8 cellular contexts compared by ENCODE assay signal in the genomic region with DNA sequence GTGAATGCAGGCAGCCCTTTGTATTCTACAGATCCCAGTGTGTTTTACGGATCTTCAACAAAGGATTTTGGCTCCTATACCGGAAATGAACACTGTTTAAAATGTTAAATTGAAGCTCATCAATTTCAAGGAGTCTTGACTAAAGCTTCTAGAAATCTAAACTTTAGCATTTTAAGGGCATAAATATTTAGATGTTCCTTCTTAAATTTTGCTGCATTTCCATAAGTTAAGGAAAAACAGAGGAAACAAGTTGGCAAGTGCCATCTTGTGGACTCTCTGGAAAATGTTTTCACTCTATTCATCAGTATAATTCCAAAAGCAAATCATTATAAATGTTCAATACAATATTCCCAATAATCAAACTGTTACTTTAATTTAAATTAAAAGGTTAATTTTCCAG. TPM values are rescaled to one million over a fixed set of nuclear protein-coding genes. Genes with fewer than 3 reads are reported as not detected.
A peak's percentile ranks its signal among the peaks of the same experiment; 100 is the strongest.
DNase-seq lines count a peak whose midpoint lies in the region; ATAC-seq, FAIRE-seq and TF ChIP-seq lines count a peak whose summit lies in the region.
"Had no signal": no experiment of that assay in that cellular context is flagged by ENCODE, and none has a peak within 500 bp of the region (broad histone marks: within the 10 kb centered on the region; RNA-seq: fewer than 3 reads in every experiment).

No MANE protein-coding gene starts in this region.

- no peak overlapping the region for H3K27ac ChIP-seq in sigmoid colon

- peaks cover 33% of the 10 kb centered on the region for H3K4me1 Mint-ChIP-seq in WTC11

- intact Hi-C loops in sigmoid colon (cut with DNase I): no loop called here

- H3K36me3 ChIP-seq in sigmoid colon: no peaks in the 10 kb centered on the region

- 69 to 72% methylated on average over 2 of the region's 2 CpGs for WGBS in sigmoid colon, 2 donors

- H3K27me3 Mint-ChIP-seq in WTC11 (ENCODE audit: low read depth): no peaks in the 10 kb centered on the region

- TF ChIP-seq POLR2A in H54 (IDR thresholded peaks at IDR 0.05; ENCODE audit: low read depth, low read length) (no peak), sigmoid colon (IDR thresholded peaks at IDR 0.05) (no peak)

- no peak for DNase-seq in H54 (ENCODE audit: insufficient read length, low spot score)
- DNase-seq in RCC 7860 (ENCODE audit: low spot score): no peak
- peak; percentile 57 for DNase-seq in fibroblast of mammary gland (ENCODE audit: low read depth)
- DNase-seq in sigmoid colon: no peak
- DNase-seq in activated naive CD4-positive, alpha-beta T cell treated with Interleukin-2 at 50 U/mL for 16 hours: no peak
- DNase-seq in WTC11 (ENCODE audit: low spot score): no peak
- DNase-seq in putamen (ENCODE audit: low spot score): no peak
- DNase-seq: activated naive CD8-positive, alpha-beta T cell treated with anti-CD3 and anti-CD28 coated beads, Interleukin-2, amount 10 ng/mL, durations not matched to agents 7 days and 5 days had no signal

- no peak overlapping the region for H3K27ac Mint-ChIP-seq in WTC11
- H3K27ac Mint-ChIP-seq: activated naive CD8-positive, alpha-beta T cell treated with anti-CD3 and anti-CD28 coated beads, Interleukin-2, amount 10 ng/mL, durations not matched to agents 7 days and 5 days had no signal

- H3K9me3 ChIP-seq in sigmoid colon: no peaks in the 10 kb centered on the region

- POLR2A ChIA-PET in WTC11 (lab: Charles Lee): no interaction called here

- H3K27me3 ChIP-seq in sigmoid colon: no peaks in the 10 kb centered on the region

- TF ChIP-seq CTCF in fibroblast of mammary gland (conservative IDR thresholded peaks at IDR 0.05; ENCODE audit: control insufficient read depth, insufficient read depth, low read depth, low read length): peak; percentile 67
- peak in 3 of 4 experiments; percentile 31 to 37 (median 35) for TF ChIP-seq CTCF in sigmoid colon (IDR thresholded peaks at IDR 0.05)
- TF ChIP-seq CTCF in WTC11 (IDR thresholded peaks at IDR 0.05): no peak

- TF ChIP-seq EP300 in sigmoid colon (IDR thresholded peaks at IDR 0.05): no peak

- H3K9me3 Mint-ChIP-seq in WTC11: no peaks in the 10 kb centered on the region
- H3K9me3 Mint-ChIP-seq: activated naive CD8-positive, alpha-beta T cell treated with anti-CD3 and anti-CD28 coated beads, Interleukin-2, amount 10 ng/mL, durations not matched to agents 7 days and 5 days had no signal

- no peak for ATAC-seq in WTC11

- H3K4me1 ChIP-seq in sigmoid colon: peaks cover 0 to 4% (median 2%) of the 10 kb centered on the region in 4 donors

- H3K4me3 Mint-ChIP-seq in WTC11: no peak overlapping the region
- H3K4me3 Mint-ChIP-seq: activated naive CD8-positive, alpha-beta T cell treated with anti-CD3 and anti-CD28 coated beads, Interleukin-2, amount 10 ng/mL, durations not matched to agents 7 days and 5 days had no signal

- H3K36me3 Mint-ChIP-seq in WTC11: 0 out of 2 replicates have a peak, but pooled peaks cover 3% of the 10 kb centered on the region
- H3K36me3 Mint-ChIP-seq: activated naive CD8-positive, alpha-beta T cell treated with anti-CD3 and anti-CD28 coated beads, Interleukin-2, amount 10 ng/mL, durations not matched to agents 7 days and 5 days had no signal

- FAIRE-seq in H54 (lab: Jason Lieb, UNC): peak; percentile 36
- peak; percentile 86 for FAIRE-seq in RCC 7860 (lab: Jason Lieb, UNC)

- H3K4me3 ChIP-seq in fibroblast of mammary gland (ENCODE audit: control insufficient read depth, low read depth, low read length) (no peak overlapping the region), sigmoid colon (no peak overlapping the region)

- CTCF ChIA-PET in WTC11 (lab: Charles Lee): interaction anchor here (0.7 to 4.5 kb wide), 4 partner anchors 97 to 285 kb away, joined by 3 to 39 read pairs (median 9); no protein-coding TSS in a partner anchor

TF ChIP-seq in WTC11, 78 proteins besides CTCF, POLR2A, EP300 and RAD21:
- TF ChIP-seq ZNF219 (CRISPR knock-in tag; IDR thresholded peaks at IDR 0.05; ENCODE audit: borderline replicate concordance) (no peak), ZNF121 (CRISPR knock-in tag; IDR thresholded peaks at IDR 0.05) (no peak), JAZF1 (CRISPR knock-in tag; IDR thresholded peaks at IDR 0.05) (no peak), ATF6 (CRISPR knock-in tag; IDR thresholded peaks at IDR 0.05) (no peak), MYBL2 (CRISPR knock-in tag; IDR thresholded peaks at IDR 0.05) (no peak), ESRRA (CRISPR knock-in tag; IDR thresholded peaks at IDR 0.05; ENCODE audit: borderline replicate concordance) (no peak)
- TF ChIP-seq, protein P1, sequence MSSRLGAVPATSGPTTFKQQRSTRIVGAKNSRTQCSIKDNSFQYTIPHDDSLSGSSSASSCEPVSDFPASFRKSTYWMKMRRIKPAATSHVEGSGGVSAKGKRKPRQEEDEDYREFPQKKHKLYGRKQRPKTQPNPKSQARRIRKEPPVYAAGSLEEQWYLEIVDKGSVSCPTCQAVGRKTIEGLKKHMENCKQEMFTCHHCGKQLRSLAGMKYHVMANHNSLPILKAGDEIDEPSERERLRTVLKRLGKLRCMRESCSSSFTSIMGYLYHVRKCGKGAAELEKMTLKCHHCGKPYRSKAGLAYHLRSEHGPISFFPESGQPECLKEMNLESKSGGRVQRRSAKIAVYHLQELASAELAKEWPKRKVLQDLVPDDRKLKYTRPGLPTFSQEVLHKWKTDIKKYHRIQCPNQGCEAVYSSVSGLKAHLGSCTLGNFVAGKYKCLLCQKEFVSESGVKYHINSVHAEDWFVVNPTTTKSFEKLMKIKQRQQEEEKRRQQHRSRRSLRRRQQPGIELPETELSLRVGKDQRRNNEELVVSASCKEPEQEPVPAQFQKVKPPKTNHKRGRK (CRISPR knock-in tag; IDR thresholded peaks at IDR 0.05; ENCODE audit: borderline replicate concordance): no peak
- TF ChIP-seq, protein P2, sequence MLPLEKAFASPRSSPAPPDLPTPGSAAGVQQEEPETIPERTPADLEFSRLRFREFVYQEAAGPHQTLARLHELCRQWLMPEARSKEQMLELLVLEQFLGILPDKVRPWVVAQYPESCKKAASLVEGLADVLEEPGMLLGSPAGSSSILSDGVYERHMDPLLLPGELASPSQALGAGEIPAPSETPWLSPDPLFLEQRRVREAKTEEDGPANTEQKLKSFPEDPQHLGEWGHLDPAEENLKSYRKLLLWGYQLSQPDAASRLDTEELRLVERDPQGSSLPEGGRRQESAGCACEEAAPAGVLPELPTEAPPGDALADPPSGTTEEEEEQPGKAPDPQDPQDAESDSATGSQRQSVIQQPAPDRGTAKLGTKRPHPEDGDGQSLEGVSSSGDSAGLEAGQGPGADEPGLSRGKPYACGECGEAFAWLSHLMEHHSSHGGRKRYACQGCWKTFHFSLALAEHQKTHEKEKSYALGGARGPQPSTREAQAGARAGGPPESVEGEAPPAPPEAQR (CRISPR knock-in tag; IDR thresholded peaks at IDR 0.05): no peak
- TF ChIP-seq, protein P3, sequence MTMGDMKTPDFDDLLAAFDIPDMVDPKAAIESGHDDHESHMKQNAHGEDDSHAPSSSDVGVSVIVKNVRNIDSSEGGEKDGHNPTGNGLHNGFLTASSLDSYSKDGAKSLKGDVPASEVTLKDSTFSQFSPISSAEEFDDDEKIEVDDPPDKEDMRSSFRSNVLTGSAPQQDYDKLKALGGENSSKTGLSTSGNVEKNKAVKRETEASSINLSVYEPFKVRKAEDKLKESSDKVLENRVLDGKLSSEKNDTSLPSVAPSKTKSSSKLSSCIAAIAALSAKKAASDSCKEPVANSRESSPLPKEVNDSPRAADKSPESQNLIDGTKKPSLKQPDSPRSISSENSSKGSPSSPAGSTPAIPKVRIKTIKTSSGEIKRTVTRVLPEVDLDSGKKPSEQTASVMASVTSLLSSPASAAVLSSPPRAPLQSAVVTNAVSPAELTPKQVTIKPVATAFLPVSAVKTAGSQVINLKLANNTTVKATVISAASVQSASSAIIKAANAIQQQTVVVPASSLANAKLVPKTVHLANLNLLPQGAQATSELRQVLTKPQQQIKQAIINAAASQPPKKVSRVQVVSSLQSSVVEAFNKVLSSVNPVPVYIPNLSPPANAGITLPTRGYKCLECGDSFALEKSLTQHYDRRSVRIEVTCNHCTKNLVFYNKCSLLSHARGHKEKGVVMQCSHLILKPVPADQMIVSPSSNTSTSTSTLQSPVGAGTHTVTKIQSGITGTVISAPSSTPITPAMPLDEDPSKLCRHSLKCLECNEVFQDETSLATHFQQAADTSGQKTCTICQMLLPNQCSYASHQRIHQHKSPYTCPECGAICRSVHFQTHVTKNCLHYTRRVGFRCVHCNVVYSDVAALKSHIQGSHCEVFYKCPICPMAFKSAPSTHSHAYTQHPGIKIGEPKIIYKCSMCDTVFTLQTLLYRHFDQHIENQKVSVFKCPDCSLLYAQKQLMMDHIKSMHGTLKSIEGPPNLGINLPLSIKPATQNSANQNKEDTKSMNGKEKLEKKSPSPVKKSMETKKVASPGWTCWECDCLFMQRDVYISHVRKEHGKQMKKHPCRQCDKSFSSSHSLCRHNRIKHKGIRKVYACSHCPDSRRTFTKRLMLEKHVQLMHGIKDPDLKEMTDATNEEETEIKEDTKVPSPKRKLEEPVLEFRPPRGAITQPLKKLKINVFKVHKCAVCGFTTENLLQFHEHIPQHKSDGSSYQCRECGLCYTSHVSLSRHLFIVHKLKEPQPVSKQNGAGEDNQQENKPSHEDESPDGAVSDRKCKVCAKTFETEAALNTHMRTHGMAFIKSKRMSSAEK (CRISPR knock-in tag; IDR thresholded peaks at IDR 0.05; ENCODE audit: borderline replicate concordance): no peak

RNA-seq across cellular contexts. Expression of gene CHN1, which starts 19.6 kb away (rescaled TPM):
- total RNA-seq in sigmoid colon: 10 to 100 TPM; 11.4 to 15.6 (median 12.6) TPM
- polyA plus RNA-seq in sigmoid colon: 1 to 10 TPM; 2.1 to 5.8 (median 3.6) TPM
- total RNA-seq in WTC11 (2021): 26.1 to 30.0 TPM (median 28.0 TPM) in 3 replicates
